In genomic region chr4:101417046-101417445, GRCh38 we compare ENCODE assay signal across 1 cellular context.
TF ChIP-seq lines count a peak whose summit lies in the region.

No MANE protein-coding gene starts in this region.

TF ChIP-seq in IMR-90, 13 proteins besides CTCF, POLR2A, EP300 and RAD21 (continued from another document):
- no peak for TF ChIP-seq ELK1 (IDR thresholded peaks at IDR 0.05; ENCODE audit: borderline replicate concordance, low read depth, low read length)
- TF ChIP-seq CHD1 (IDR thresholded peaks at IDR 0.05; ENCODE audit: low read depth, low read length) = no peak
- TF ChIP-seq FOS (IDR thresholded peaks at IDR 0.05; ENCODE audit: low read depth, low read length) = no peak
- TF ChIP-seq SMC3 (IDR thresholded peaks at IDR 0.05; ENCODE audit: low read depth, low read length) = no peak
TF ChIP-seq in IMR-90: peak in this region for 0.
